Comparison of ENCODE assay signal across 1 cellular context in genomic region chr3:99319450-99319849, GRCh38.
TF ChIP-seq lines count a peak whose summit lies in the region.

No MANE protein-coding gene starts in this region.

TF ChIP-seq in IMR-90, 13 proteins besides CTCF, POLR2A, EP300 and RAD21:
- TF ChIP-seq CHD1 (IDR thresholded peaks at IDR 0.05; ENCODE audit: low read depth, low read length) (no peak), USF2 (IDR thresholded peaks at IDR 0.05; ENCODE audit: low read depth, low read length) (no peak), MXI1 (IDR thresholded peaks at IDR 0.05; ENCODE audit: borderline replicate concordance, low read depth, low read length) (no peak), MAFK (IDR thresholded peaks at IDR 0.05; ENCODE audit: low read depth, low read length) (no peak), CEBPB (IDR thresholded peaks at IDR 0.05; ENCODE audit: low read depth, low read length) (no peak), BHLHE40 (IDR thresholded peaks at IDR 0.05; ENCODE audit: low read depth, low read length) (no peak), NFE2L2 (IDR thresholded peaks at IDR 0.05; ENCODE audit: low read depth, low read length) (no peak), MAZ (IDR thresholded peaks at IDR 0.05; ENCODE audit: borderline replicate concordance, low read depth, low read length) (no peak), RCOR1 (IDR thresholded peaks at IDR 0.05; ENCODE audit: insufficient replicate concordance, low read length) (no peak), FOS (IDR thresholded peaks at IDR 0.05; ENCODE audit: low read depth, low read length) (no peak), RFX5 (IDR thresholded peaks at IDR 0.05; ENCODE audit: low read depth, low read length) (no peak), SMC3 (IDR thresholded peaks at IDR 0.05; ENCODE audit: low read depth, low read length) (no peak), ELK1 (IDR thresholded peaks at IDR 0.05; ENCODE audit: borderline replicate concordance, low read depth, low read length) (no peak)
